In the genomic region with DNA sequence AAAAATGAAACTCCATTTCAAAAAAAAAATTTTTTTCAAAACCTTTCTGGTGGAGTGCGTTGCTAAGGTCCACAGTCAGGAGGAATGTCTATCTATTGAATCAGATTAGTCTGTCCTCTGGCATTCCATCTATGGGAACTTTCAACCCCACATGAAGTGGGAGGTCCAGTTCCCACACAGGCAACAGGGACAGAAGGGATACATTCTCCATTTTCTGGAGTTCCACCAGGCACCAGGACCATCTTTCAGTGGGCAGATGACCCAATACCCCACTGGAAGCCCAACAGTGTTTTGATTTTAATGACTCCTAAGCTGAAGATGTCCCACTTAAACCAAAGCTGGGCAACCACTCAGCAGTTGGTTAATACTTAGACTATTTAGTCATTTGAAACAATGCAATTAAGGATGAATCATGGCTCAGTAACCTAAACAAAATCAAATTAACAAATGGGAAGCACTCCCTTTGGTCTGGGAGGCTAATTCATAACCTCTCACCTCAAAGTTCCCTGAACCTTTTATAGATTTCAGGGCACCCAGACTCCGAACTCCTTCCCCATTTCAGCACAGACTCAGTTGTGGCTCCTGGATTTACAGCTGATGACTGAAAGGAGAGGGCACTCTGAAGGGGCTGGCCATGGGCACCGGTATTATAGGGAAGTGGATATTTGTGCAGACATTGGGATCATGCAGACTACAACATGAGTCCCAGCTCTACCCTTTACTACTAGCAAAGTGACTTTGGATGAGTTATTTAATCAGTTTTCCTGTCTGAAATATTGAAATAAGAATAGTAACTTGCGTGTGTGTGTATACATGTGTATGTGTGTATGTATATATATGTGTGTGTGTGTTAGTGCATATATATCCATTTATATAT, we compare ENCODE assay signal across 15 cellular contexts.
DNase-seq lines count a peak whose midpoint lies in the region; ATAC-seq and TF ChIP-seq lines count a peak whose summit lies in the region.
"Had no signal": no experiment of that assay in that cellular context is flagged by ENCODE, and none has a peak within 500 bp of the region (broad histone marks: within the 10 kb centered on the region; RNA-seq: fewer than 3 reads in every experiment).

No MANE protein-coding gene starts in this region.

- ATAC-seq in HG03095 (IDR thresholded peaks at IDR 0.05; ENCODE audit: unreplicated experiment) (no peak), GM19455 (IDR thresholded peaks at IDR 0.05; ENCODE audit: unreplicated experiment) (no peak), HG03280 (IDR thresholded peaks at IDR 0.05; ENCODE audit: unreplicated experiment) (no peak), GM19452 (IDR thresholded peaks at IDR 0.05; ENCODE audit: unreplicated experiment) (no peak)

- H3K27ac ChIP-seq in mesodermal cell (ENCODE audit: low read depth, low read length, severe bottlenecking), result peak overlapping the region; percentile 88
- H3K27ac ChIP-seq: uterus had no signal

- H3K4me1 ChIP-seq in mesodermal cell (ENCODE audit: control insufficient read depth, insufficient read depth, low read length, poor library complexity, severe bottlenecking), result peaks cover 27% of the 10 kb centered on the region
- H3K4me1 ChIP-seq: uterus had no signal

- 90% methylated on average over 2 of the region's 4 CpGs; no CpG with 5 or more reads in 1 of the 2 experiments for WGBS in mesodermal cell (ENCODE audit: insufficient coverage in 2 of 2), 2 experiments

- no peaks in the 10 kb centered on the region for H3K36me3 ChIP-seq in mesodermal cell (ENCODE audit: control insufficient read depth, insufficient read depth, low read length)
- H3K36me3 ChIP-seq: esophagus muscularis mucosa, uterus had no signal

- TF ChIP-seq CTCF in AG09319 (IDR thresholded peaks at IDR 0.05; ENCODE audit: low read depth, low read length), result no peak
- TF ChIP-seq CTCF in cardiac fibroblast (IDR thresholded peaks at IDR 0.05; ENCODE audit: low read depth, low read length), result no peak

- peak; percentile 75 for DNase-seq in AG09319 (ENCODE audit: extremely low read depth, low read depth)
- peak; percentile 98 for DNase-seq in LHCN-M2 (ENCODE audit: low read depth)
- DNase-seq in cardiac fibroblast (ENCODE audit: low read depth in 2 of 2), result peak; percentile 73 to 95
- DNase-seq: activated CD4-positive, alpha-beta T cell treated with anti-CD3 and anti-CD28 coated beads for 48 hours; central memory CD4-positive, alpha-beta T cell; kidney; NCI-H146; stimulated activated CD4-positive, alpha-beta T cell treated with anti-CD3 and anti-CD28 coated beads, Interleukin-12 subunit alpha, Interleukin-12 subunit beta, amount 100 ng/mL, for 4 hours; uterus had no signal

- H3K4me3 ChIP-seq in cardiac fibroblast (replicated peaks in 1 of 2; ENCODE audit: low read depth in 2 of 2, low read length in 2 of 2) (no peak overlapping the region), mesodermal cell (ENCODE audit: extremely low read depth, insufficient read depth, low read length, poor library complexity, severe bottlenecking) (no peak overlapping the region)
- H3K4me3 ChIP-seq: esophagus muscularis mucosa, uterus had no signal

- H3K9me3 ChIP-seq in mesodermal cell (ENCODE audit: control insufficient read depth, low read length), result peaks cover 10% of the 10 kb centered on the region
- H3K9me3 ChIP-seq: esophagus muscularis mucosa, uterus had no signal
